Comparison of ENCODE assay signal across 2 cellular contexts in the genomic region with DNA sequence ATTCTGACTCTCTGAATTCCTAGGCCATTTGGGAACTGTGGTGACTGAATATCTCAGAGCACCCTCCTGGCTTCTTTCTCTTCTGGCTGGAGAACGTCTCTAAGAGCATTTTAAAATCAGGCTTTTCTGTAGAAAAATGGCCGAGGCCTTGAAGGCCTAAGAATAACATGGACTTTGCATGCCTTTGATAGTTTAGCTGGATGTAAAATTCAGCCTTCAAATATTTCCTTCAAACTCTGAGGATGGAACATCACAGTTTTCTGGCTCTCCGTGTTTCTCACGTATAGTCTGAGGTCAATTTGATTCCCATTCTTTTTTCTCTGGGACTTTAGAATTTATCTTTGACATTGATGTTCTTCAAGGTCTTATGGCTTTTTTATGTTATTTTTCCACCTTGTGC.
TF ChIP-seq lines count a peak whose summit lies in the region.

No MANE protein-coding gene starts in this region.

TF ChIP-seq in HEK293, 187 proteins besides CTCF, POLR2A, EP300 and RAD21:
- TF ChIP-seq OVOL3 (tag by site-specific recombination; IDR thresholded peaks at IDR 0.05), result no peak
- TF ChIP-seq SETDB1 (IDR thresholded peaks at IDR 0.05; ENCODE audit: insufficient read length, low read length), result peak; percentile 36
- no peak for TF ChIP-seq ZNF174 (tag by site-specific recombination; IDR thresholded peaks at IDR 0.05)

TF ChIP-seq in K562, 482 proteins besides CTCF, POLR2A, EP300 and RAD21 (continued from another document):
- TF ChIP-seq LARP7 (IDR thresholded peaks at IDR 0.05) (no peak), MLX (CRISPR knock-in tag; conservative IDR thresholded peaks at IDR 0.05) (no peak), ZNF668 (CRISPR knock-in tag; IDR thresholded peaks at IDR 0.05) (no peak), BCL6 (CRISPR knock-in tag; IDR thresholded peaks at IDR 0.05) (no peak), ZFP1 (CRISPR knock-in tag; IDR thresholded peaks at IDR 0.05) (peak; percentile 96), CEBPZ (IDR thresholded peaks at IDR 0.05; ENCODE audit: borderline replicate concordance, low read depth, low read length) (no peak)
- TF ChIP-seq, protein P1, sequence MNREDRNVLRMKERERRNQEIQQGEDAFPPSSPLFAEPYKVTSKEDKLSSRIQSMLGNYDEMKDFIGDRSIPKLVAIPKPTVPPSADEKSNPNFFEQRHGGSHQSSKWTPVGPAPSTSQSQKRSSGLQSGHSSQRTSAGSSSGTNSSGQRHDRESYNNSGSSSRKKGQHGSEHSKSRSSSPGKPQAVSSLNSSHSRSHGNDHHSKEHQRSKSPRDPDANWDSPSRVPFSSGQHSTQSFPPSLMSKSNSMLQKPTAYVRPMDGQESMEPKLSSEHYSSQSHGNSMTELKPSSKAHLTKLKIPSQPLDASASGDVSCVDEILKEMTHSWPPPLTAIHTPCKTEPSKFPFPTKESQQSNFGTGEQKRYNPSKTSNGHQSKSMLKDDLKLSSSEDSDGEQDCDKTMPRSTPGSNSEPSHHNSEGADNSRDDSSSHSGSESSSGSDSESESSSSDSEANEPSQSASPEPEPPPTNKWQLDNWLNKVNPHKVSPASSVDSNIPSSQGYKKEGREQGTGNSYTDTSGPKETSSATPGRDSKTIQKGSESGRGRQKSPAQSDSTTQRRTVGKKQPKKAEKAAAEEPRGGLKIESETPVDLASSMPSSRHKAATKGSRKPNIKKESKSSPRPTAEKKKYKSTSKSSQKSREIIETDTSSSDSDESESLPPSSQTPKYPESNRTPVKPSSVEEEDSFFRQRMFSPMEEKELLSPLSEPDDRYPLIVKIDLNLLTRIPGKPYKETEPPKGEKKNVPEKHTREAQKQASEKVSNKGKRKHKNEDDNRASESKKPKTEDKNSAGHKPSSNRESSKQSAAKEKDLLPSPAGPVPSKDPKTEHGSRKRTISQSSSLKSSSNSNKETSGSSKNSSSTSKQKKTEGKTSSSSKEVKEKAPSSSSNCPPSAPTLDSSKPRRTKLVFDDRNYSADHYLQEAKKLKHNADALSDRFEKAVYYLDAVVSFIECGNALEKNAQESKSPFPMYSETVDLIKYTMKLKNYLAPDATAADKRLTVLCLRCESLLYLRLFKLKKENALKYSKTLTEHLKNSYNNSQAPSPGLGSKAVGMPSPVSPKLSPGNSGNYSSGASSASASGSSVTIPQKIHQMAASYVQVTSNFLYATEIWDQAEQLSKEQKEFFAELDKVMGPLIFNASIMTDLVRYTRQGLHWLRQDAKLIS (CRISPR knock-in tag; IDR thresholded peaks at IDR 0.05), result no peak
